ENCODE assay signal across 27 cellular contexts in genomic region chr4:169376421-169376820, GRCh38.
"Had no signal": no experiment of that assay in that cellular context is flagged by ENCODE, and none has a peak within 500 bp of the region (broad histone marks: within the 10 kb centered on the region; RNA-seq: fewer than 3 reads in every experiment).

No MANE protein-coding gene starts in this region.

- H3K9me3 ChIP-seq: colonic mucosa had no signal

- H3K4me3 Mint-ChIP-seq: dendritic cell treated with granulocyte-macrophage colony-stimulating factor and Interleukin-4, amounts not matched to agents 40 ng/mL and 50 ng/mL, for 4 days; effector memory CD8-positive, alpha-beta T cell had no signal

- DNase-seq: colonic mucosa; cortex of kidney; dorsolateral prefrontal cortex; effector CD4-positive, alpha-beta T cell; effector CD8-positive, alpha-beta T cell; effector memory CD4-positive, alpha-beta T cell; effector memory CD8-positive, alpha-beta T cell; erythroblast; esophagus squamous epithelium; foreskin fibroblast; foreskin keratinocyte; foreskin melanocyte; gastrocnemius medialis; glutamatergic neuron; head of caudate nucleus; heart left ventricle; heart right ventricle had no signal

- H3K79me2 ChIP-seq: hepatocyte had no signal

- H3K27me3 Mint-ChIP-seq: dendritic cell treated with granulocyte-macrophage colony-stimulating factor and Interleukin-4, amounts not matched to agents 40 ng/mL and 50 ng/mL, for 4 days; effector memory CD8-positive, alpha-beta T cell had no signal

- H3K4me3 ChIP-seq: colonic mucosa, coronary artery, dorsolateral prefrontal cortex, esophagus muscularis mucosa, esophagus squamous epithelium, gastrocnemius medialis, gastroesophageal sphincter, heart left ventricle, heart right ventricle, hepatocyte had no signal

- H3K4me2 ChIP-seq: hepatocyte had no signal

- FAIRE-seq: colon, endometrium, endothelial cell of umbilical vein, frontal cortex had no signal

- H3K36me3 ChIP-seq: colonic mucosa, esophagus muscularis mucosa, esophagus squamous epithelium, gastrocnemius medialis, gastroesophageal sphincter, heart left ventricle, heart right ventricle had no signal

- H3K27ac ChIP-seq: colonic mucosa, coronary artery, dorsolateral prefrontal cortex, epithelial cell of prostate, esophagus muscularis mucosa, esophagus squamous epithelium, foreskin keratinocyte, gastrocnemius medialis, gastroesophageal sphincter, heart left ventricle, heart right ventricle, hepatocyte had no signal

- H3K4me1 ChIP-seq: colonic mucosa, esophagus muscularis mucosa, esophagus squamous epithelium, foreskin keratinocyte, gastrocnemius medialis, gastroesophageal sphincter, heart left ventricle, heart right ventricle had no signal

- H3K27ac Mint-ChIP-seq: dendritic cell treated with granulocyte-macrophage colony-stimulating factor and Interleukin-4, amounts not matched to agents 40 ng/mL and 50 ng/mL, for 4 days; effector memory CD8-positive, alpha-beta T cell had no signal

- H2AFZ ChIP-seq: hepatocyte had no signal

- H3K27me3 ChIP-seq: colonic mucosa, dorsolateral prefrontal cortex, esophagus muscularis mucosa, esophagus squamous epithelium, foreskin keratinocyte, gastrocnemius medialis, gastroesophageal sphincter, heart left ventricle, heart right ventricle, hepatocyte had no signal
